Comparison of ENCODE assay signal across 14 cellular contexts in the genomic region with DNA sequence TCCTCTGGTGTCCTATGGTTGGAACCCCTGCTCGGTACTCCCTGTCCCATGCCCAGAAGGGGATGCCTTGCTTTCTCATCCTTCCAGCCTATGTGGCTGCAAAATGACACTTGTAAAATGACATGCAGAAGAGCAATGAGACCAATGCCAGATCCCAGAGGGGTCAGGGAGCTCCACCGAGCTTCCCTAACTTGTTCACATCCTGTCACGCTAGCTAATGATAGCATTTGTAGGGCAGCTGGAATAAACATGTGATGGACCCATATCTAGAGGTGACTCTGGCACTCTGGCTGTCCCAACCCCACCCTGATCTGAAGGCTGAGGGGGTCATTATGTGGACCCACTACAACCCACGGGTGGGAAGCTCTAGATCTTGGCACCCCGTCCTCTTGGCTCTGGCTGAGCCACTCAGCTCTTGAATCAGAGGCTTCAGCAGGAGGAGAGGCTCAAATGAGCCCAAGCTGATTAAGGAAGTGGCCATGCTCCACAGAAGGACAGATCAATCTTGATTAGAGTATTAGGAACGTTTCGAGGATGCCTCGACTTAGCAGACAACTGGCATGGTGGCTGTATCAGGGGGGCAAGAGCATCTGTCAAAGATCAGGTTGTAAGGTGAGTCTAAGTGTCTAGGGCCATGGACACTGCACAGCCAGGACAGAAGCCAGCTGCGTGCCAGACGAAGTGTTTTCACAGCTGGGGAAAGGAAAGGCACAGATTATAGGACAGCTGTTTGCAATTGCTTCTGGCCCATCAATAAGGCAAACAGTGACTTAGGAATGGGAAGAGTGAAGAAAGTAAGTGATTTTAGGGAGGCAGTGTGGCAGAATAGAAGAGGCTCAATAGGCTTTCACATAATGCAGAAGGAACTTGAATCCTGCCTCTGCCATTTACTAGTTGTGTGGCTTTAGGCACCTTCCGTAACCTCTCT.
DNase-seq lines count a peak whose midpoint lies in the region; ATAC-seq lines count a peak whose summit lies in the region.
"Had no signal": no experiment of that assay in that cellular context is flagged by ENCODE, and none has a peak within 500 bp of the region (broad histone marks: within the 10 kb centered on the region; RNA-seq: fewer than 3 reads in every experiment).

No MANE protein-coding gene starts in this region.

- no peaks in the 10 kb centered on the region for H3K36me3 ChIP-seq in mesodermal cell (ENCODE audit: control insufficient read depth, insufficient read depth, low read length)

- H3K4me3 ChIP-seq in right cardiac atrium (ENCODE audit: low read length) (no peak overlapping the region), mesodermal cell (ENCODE audit: extremely low read depth, insufficient read depth, low read length, poor library complexity, severe bottlenecking) (no peak overlapping the region)

- H3K4me1 ChIP-seq in right cardiac atrium (ENCODE audit: control insufficient read depth, insufficient read depth, low read length) = no peaks in the 10 kb centered on the region
- peaks cover 22% of the 10 kb centered on the region for H3K4me1 ChIP-seq in mesodermal cell (ENCODE audit: control insufficient read depth, insufficient read depth, low read length, poor library complexity, severe bottlenecking)
- H3K4me1 ChIP-seq: Caco-2 had no signal

- no peak for DNase-seq in right cardiac atrium
- DNase-seq in left ventricle myocardium superior = no peak
- peak; percentile 66 for DNase-seq in NCI-H82 treated with DMSO at 0.1 percent for 48 hours (lab: John Stamatoyannopoulos, UW; ENCODE audit: unreplicated experiment)
- DNase-seq in C1 segment of cervical spinal cord (lab: John Stamatoyannopoulos, UW) = no peak
- no peak for DNase-seq in left colon
- DNase-seq: Caco-2, H7, NCI-H1105 treated with DMSO at 0.1 percent for 48 hours, NCI-H1694 treated with DMSO at 0.1 percent for 48 hours, NCI-H2107, NCI-H226 had no signal

- WGBS in right cardiac atrium = 46% methylated on average over 11 of the region's 11 CpGs
- 94 to 96% methylated on average over 9 to 10 of the region's 11 CpGs for WGBS in mesodermal cell (ENCODE audit: insufficient coverage in 2 of 2), 2 experiments

- ATAC-seq in right cardiac atrium (peak; percentile 48 to 67), left ventricle myocardium superior (no peak), left colon (no peak), GM18873 (IDR thresholded peaks at IDR 0.05; ENCODE audit: low FRiP score, unreplicated experiment) (no peak)
- ATAC-seq: Panc1 had no signal

- H3K27me3 ChIP-seq in right cardiac atrium (ENCODE audit: control insufficient read depth, insufficient read depth) = no peaks in the 10 kb centered on the region

- intact Hi-C loops in right cardiac atrium (cut with DNase I) = no loop called here
- intact Hi-C loops in left ventricle myocardium superior (cut with micrococcal nuclease) = no loop called here
- intact Hi-C loops in left colon (cut with DNase I, micrococcal nuclease) = no loop called here

- H3K9me3 ChIP-seq in right cardiac atrium (ENCODE audit: control insufficient read depth, low read length) (no peaks in the 10 kb centered on the region), mesodermal cell (ENCODE audit: control insufficient read depth, low read length) (no peaks in the 10 kb centered on the region)
- H3K9me3 ChIP-seq: Caco-2 had no signal

- H3K27ac ChIP-seq in right cardiac atrium (ENCODE audit: low read length) (no peak overlapping the region), mesodermal cell (ENCODE audit: low read depth, low read length, severe bottlenecking) (peak overlapping the region; percentile 86)

Comparison
In these comparisons a context has a peak if more than half of its experiments do, and no peak if none do; other contexts are left out.
1. ATAC-seq: peak in right cardiac atrium (2 of 2); none in left ventricle myocardium superior (single experiment), left colon (single experiment) and GM18873 (single experiment).